Comparison of ENCODE assay signal across 15 cellular contexts in the genomic region with DNA sequence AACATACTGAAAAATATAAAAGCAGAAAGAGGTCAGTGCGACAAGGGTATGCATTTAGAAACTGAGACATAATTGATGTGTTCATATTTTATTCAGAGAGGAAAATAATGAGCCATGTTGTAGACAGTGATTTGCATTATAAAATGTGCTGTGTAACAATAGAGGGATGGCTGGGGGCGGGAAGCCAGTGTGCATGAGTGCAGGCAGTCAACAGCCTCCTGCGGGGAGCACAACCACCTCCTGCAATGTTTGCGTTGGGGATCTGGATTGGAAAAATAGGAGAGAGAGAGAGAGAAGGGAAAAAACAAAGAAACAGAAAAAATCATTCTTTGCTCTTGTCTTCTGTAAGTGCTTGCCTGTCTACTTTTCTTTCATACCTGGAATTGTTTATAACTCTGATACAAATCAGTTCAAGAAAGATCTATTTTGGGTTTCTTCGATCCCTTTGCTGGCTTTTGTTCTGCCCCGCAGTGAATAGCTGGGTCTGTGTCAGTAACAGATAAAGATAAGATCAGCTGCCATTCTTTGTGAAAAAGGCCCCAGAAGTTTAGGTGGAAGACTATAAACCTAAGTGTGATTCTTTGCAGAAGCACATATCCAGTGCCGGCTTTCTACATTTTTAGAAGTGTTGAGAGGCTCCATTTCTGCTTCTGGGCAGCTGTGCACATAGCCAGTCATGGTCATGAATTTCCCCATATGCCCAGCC.
"Had no signal": no experiment of that assay in that cellular context is flagged by ENCODE, and none has a peak within 500 bp of the region (broad histone marks: within the 10 kb centered on the region; RNA-seq: fewer than 3 reads in every experiment).

No MANE protein-coding gene starts in this region.

- H3K4me1 Mint-ChIP-seq: activated naive CD4-positive, alpha-beta T cell treated with anti-CD3 and anti-CD28 coated beads, Interleukin-2, amount 50 U/mL, for 24 hours; central memory CD8-positive, alpha-beta T cell; naive thymus-derived CD8-positive, alpha-beta T cell; stimulated activated effector memory CD8-positive, alpha-beta T cell treated with anti-CD3 and anti-CD28 coated beads, Interleukin-12 subunit alpha, Interleukin-12 subunit beta, amount 100 ng/mL, for 72 hours had no signal

- DNase-seq: activated CD4-positive, alpha-beta T cell treated with anti-CD3 and anti-CD28 coated beads, Interleukin-2, amount 50 U/mL, for 1 hour; activated CD4-positive, CD25-positive, alpha-beta regulatory T cell treated with anti-CD3 and anti-CD28 coated beads, Interleukin-2, amount 50 U/mL, for 72 hours; activated CD8-positive, alpha-beta memory T cell treated with anti-CD3 and anti-CD28 coated beads, Interleukin-2, amount 50 U/mL, for 48 hours; activated gamma-delta T cell; activated T-cell treated with anti-CD3 and anti-CD28 coated beads, Interleukin-2, amount 50 U/mL, for 72 hours; colonic mucosa; erythroblast; left ventricle myocardium inferior; naive thymus-derived CD8-positive, alpha-beta T cell; sigmoid colon; stimulated activated CD4-positive, alpha-beta T cell treated with anti-CD3 and anti-CD28 coated beads, Interleukin-4, amount 100 ng/mL, for 24 hours; T-helper 1 cell had no signal

- H3K27ac Mint-ChIP-seq: activated naive CD4-positive, alpha-beta T cell treated with anti-CD3 and anti-CD28 coated beads, Interleukin-2, amount 50 U/mL, for 24 hours; activated T-cell treated with anti-CD3 and anti-CD28 coated beads, Interleukin-2, amount 50 U/mL, for 72 hours; naive thymus-derived CD8-positive, alpha-beta T cell; stimulated activated effector memory CD8-positive, alpha-beta T cell treated with anti-CD3 and anti-CD28 coated beads, Interleukin-12 subunit alpha, Interleukin-12 subunit beta, amount 100 ng/mL, for 72 hours had no signal

- H3K4me3 Mint-ChIP-seq: activated naive CD4-positive, alpha-beta T cell treated with anti-CD3 and anti-CD28 coated beads, Interleukin-2, amount 50 U/mL, for 24 hours; activated T-cell treated with anti-CD3 and anti-CD28 coated beads, Interleukin-2, amount 50 U/mL, for 72 hours; central memory CD8-positive, alpha-beta T cell; naive thymus-derived CD8-positive, alpha-beta T cell; stimulated activated effector memory CD8-positive, alpha-beta T cell treated with anti-CD3 and anti-CD28 coated beads, Interleukin-12 subunit alpha, Interleukin-12 subunit beta, amount 100 ng/mL, for 72 hours had no signal

- H3K27me3 Mint-ChIP-seq: central memory CD8-positive, alpha-beta T cell had no signal

- ATAC-seq: activated T-cell treated with anti-CD3 and anti-CD28 coated beads, Interleukin-2, amount 50 U/mL, for 72 hours; naive thymus-derived CD8-positive, alpha-beta T cell; stimulated activated effector memory CD8-positive, alpha-beta T cell treated with anti-CD3 and anti-CD28 coated beads, Interleukin-12 subunit alpha, Interleukin-12 subunit beta, amount 100 ng/mL, for 72 hours had no signal

- H3K36me3 Mint-ChIP-seq: activated naive CD4-positive, alpha-beta T cell treated with anti-CD3 and anti-CD28 coated beads, Interleukin-2, amount 50 U/mL, for 24 hours; naive thymus-derived CD8-positive, alpha-beta T cell; stimulated activated effector memory CD8-positive, alpha-beta T cell treated with anti-CD3 and anti-CD28 coated beads, Interleukin-12 subunit alpha, Interleukin-12 subunit beta, amount 100 ng/mL, for 72 hours had no signal
